ENCODE assay signal across 16 cellular contexts in the genomic region with DNA sequence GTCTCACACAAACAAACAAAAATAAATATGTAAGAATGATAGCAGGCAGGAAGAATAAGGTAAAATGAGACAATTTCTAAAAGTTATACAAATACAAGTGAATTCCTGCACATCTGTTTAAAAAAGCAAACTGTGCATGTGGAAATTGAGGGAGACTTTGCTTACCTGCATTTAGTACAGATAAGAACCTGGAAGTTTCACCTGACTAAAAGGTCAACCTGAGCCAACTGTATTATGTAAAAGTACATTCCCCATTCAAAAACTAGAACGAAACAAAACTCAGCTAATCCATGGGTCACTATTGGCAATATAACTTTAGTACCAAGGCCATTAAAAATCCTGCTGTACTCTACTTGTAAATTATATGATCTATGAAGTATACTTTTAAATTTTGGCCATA.
"Had no signal": no experiment of that assay in that cellular context is flagged by ENCODE, and none has a peak within 500 bp of the region (broad histone marks: within the 10 kb centered on the region; RNA-seq: fewer than 3 reads in every experiment).

No MANE protein-coding gene starts in this region.

- DNase-seq: activated CD4-positive, alpha-beta T cell treated with anti-CD3 and anti-CD28 coated beads, Interleukin-2, amount 10 ng/mL, durations not matched to agents 7 days and 5 days; activated CD8-positive, alpha-beta memory T cell treated with anti-CD3 and anti-CD28 coated beads, Interleukin-2, amount 50 U/mL, for 48 hours; activated naive CD8-positive, alpha-beta T cell treated with anti-CD3 and anti-CD28 coated beads for 36 hours; amygdala; cerebellar nuclear complex; left lung; mesendoderm; occipital lobe; sigmoid colon; stimulated activated CD4-positive, alpha-beta T cell treated with anti-CD3 and anti-CD28 coated beads, Interleukin-12 subunit alpha, Interleukin-12 subunit beta, amount 100 ng/mL, for 4 hours; stimulated activated CD4-positive, alpha-beta T cell treated with anti-CD3 and anti-CD28 coated beads, Interleukin-2, amount 100 ng/mL, for 24 hours; T-cell; T-helper 9 cell had no signal

- H3K4me3 ChIP-seq: left lung, sigmoid colon, vagina had no signal

- ATAC-seq: left lung; natural killer cell treated with Interleukin-12 subunit alpha and Interleukin-12 subunit beta and Interleukin-15 and Interleukin-18, amount 100 ng/mL, for 72 hours; stimulated activated effector memory CD8-positive, alpha-beta T cell treated with anti-CD3 and anti-CD28 coated beads, Interleukin-12 subunit alpha, Interleukin-12 subunit beta, amount 100 ng/mL, for 72 hours; T-cell had no signal

- H3K27ac ChIP-seq: vagina had no signal

- H3K4me1 ChIP-seq: sigmoid colon had no signal

- H3K9me3 ChIP-seq: left lung, sigmoid colon, vagina had no signal

- H3K27me3 ChIP-seq: left lung, sigmoid colon, vagina had no signal

- H3K36me3 ChIP-seq: left lung, sigmoid colon, vagina had no signal
